ENCODE assay signal across 29 cellular contexts in the genomic region with DNA sequence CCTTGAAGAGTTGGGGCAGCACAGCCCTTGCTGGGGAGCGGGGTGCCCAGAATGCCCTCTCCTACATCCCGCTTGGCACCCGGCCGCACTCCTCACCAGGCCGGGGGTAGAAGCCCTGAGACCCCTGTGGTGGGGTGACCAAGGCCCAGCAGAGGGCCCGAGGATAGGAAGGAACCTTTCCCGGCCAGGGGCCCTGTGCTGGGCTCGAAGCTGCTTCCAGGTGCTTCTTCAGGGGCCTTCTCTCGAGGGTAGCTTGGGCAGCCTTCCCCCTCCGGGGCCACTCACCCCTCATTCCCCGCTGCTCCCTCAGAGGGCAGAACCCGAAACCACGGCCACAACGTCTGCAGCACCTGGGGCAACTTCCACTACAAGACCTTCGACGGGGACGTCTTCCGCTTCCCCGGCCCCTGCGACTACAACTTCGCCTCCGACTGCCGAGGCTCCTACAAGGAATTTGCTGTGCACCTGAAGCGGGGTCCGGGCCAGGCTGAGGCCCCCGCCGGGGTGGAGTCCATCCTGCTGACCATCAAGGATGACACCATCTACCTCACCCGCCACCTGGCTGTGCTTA. TPM values are rescaled to one million over a fixed set of nuclear protein-coding genes. Genes with fewer than 3 reads are reported as not detected.
DNase-seq lines count a peak whose midpoint lies in the region; ATAC-seq and TF ChIP-seq lines count a peak whose summit lies in the region.
"Had no signal": no experiment of that assay in that cellular context is flagged by ENCODE, and none has a peak within 500 bp of the region (broad histone marks: within the 10 kb centered on the region; RNA-seq: fewer than 3 reads in every experiment).

No MANE protein-coding gene starts in this region.

- TF ChIP-seq CTCF in heart right ventricle (IDR thresholded peaks at IDR 0.05) (no peak), dorsolateral prefrontal cortex (IDR thresholded peaks at IDR 0.05 in 54 of 56, conservative IDR thresholded peaks at IDR 0.05 in 2 of 56; ENCODE audit: low read depth in 1 of 56, partially characterized antibody in 56 of 56) (no peak), nephron progenitor cell (IDR thresholded peaks at IDR 0.05) (no peak), uterus (IDR thresholded peaks at IDR 0.05) (no peak)

- peak overlapping the region; percentile 60 for H3K27ac Mint-ChIP-seq in nephron progenitor cell
- H3K27ac Mint-ChIP-seq: activated CD8-positive, alpha-beta memory T cell treated with anti-CD3 and anti-CD28 coated beads, Interleukin-2, amount 10 ng/mL, durations not matched to agents 7 days and 5 days; stimulated activated naive B cell treated with anti-CD40 and anti-IgM and Interleukin-4, amounts not matched to agents 10 μg/mL and 1 μg/mL and 100 μg/mL, for 72 hours had no signal

- no peaks in the 10 kb centered on the region for H3K36me3 Mint-ChIP-seq in nephron progenitor cell (ENCODE audit: low read depth)
- H3K36me3 Mint-ChIP-seq: activated CD8-positive, alpha-beta memory T cell treated with anti-CD3 and anti-CD28 coated beads, Interleukin-2, amount 10 ng/mL, durations not matched to agents 7 days and 5 days; stimulated activated naive B cell treated with anti-CD40 and anti-IgM and Interleukin-4, amounts not matched to agents 10 μg/mL and 1 μg/mL and 100 μg/mL, for 72 hours had no signal

- ATAC-seq in Right ventricle myocardium superior (ENCODE audit: poor library complexity) (no peak), heart right ventricle (no peak), GM19397 (IDR thresholded peaks at IDR 0.05; ENCODE audit: unreplicated experiment) (no peak)
- ATAC-seq: activated CD8-positive, alpha-beta memory T cell treated with anti-CD3 and anti-CD28 coated beads, Interleukin-2, amount 10 ng/mL, durations not matched to agents 7 days and 5 days; Panc1; stimulated activated naive B cell treated with anti-CD40 and anti-IgM and Interleukin-4, amounts not matched to agents 10 μg/mL and 1 μg/mL and 100 μg/mL, for 72 hours had no signal

- intact Hi-C loops in Right ventricle myocardium superior (cut with DNase I), result no loop called here
- intact Hi-C loops in heart right ventricle (cut with DNase I), result no loop called here
- intact Hi-C loops in dorsolateral prefrontal cortex (cut with DNase I), result no loop called here
- intact Hi-C loops in uterus (cut with DNase I; ENCODE audit: low total_unique reads), result no loop called here

- no peaks in the 10 kb centered on the region for H3K9me3 ChIP-seq in heart right ventricle
- no peaks in the 10 kb centered on the region for H3K9me3 ChIP-seq in uterus
- H3K9me3 ChIP-seq: BLaER1 treated with 17β-estradiol and CSF1 and Interleukin-3, amounts not matched to agents 10 nM and 100 nM; Caco-2; esophagus squamous epithelium; SJCRH30 had no signal

- H3K4me1 ChIP-seq in heart right ventricle (peaks cover 4 to 27% (median 15%) of the 10 kb centered on the region in 9 donors), uterus (no peaks in the 10 kb centered on the region)
- H3K4me1 ChIP-seq: Caco-2 had no signal

- no peak overlapping the region for H3K4me3 Mint-ChIP-seq in nephron progenitor cell
- H3K4me3 Mint-ChIP-seq: activated CD8-positive, alpha-beta memory T cell treated with anti-CD3 and anti-CD28 coated beads, Interleukin-2, amount 10 ng/mL, durations not matched to agents 7 days and 5 days; stimulated activated naive B cell treated with anti-CD40 and anti-IgM and Interleukin-4, amounts not matched to agents 10 μg/mL and 1 μg/mL and 100 μg/mL, for 72 hours had no signal

- no peak for TF ChIP-seq POLR2A in uterus (IDR thresholded peaks at IDR 0.05)

- peaks cover 24% of the 10 kb centered on the region for H3K4me1 Mint-ChIP-seq in nephron progenitor cell
- H3K4me1 Mint-ChIP-seq: activated CD8-positive, alpha-beta memory T cell treated with anti-CD3 and anti-CD28 coated beads, Interleukin-2, amount 10 ng/mL, durations not matched to agents 7 days and 5 days; stimulated activated naive B cell treated with anti-CD40 and anti-IgM and Interleukin-4, amounts not matched to agents 10 μg/mL and 1 μg/mL and 100 μg/mL, for 72 hours had no signal

- H3K9me3 Mint-ChIP-seq in nephron progenitor cell, result no peaks in the 10 kb centered on the region
- H3K9me3 Mint-ChIP-seq: stimulated activated naive B cell treated with anti-CD40 and anti-IgM and Interleukin-4, amounts not matched to agents 10 μg/mL and 1 μg/mL and 100 μg/mL, for 72 hours had no signal

- H3K27ac ChIP-seq in heart right ventricle (no peak overlapping the region), dorsolateral prefrontal cortex (no peak overlapping the region), uterus (no peak overlapping the region)
- H3K27ac ChIP-seq: BLaER1 treated with 17β-estradiol and CSF1 and Interleukin-3, amounts not matched to agents 10 nM and 100 nM; brain microvascular endothelial cell; esophagus squamous epithelium; HL-60; SJCRH30 had no signal

- WGBS in heart right ventricle, 2 donors, result 90 to 91% methylated on average over 28 of the region's 28 CpGs

- H3K4me3 ChIP-seq in heart right ventricle (no peak overlapping the region), dorsolateral prefrontal cortex (no peak overlapping the region), uterus (no peak overlapping the region)
- H3K4me3 ChIP-seq: BLaER1 treated with 17β-estradiol and CSF1 and Interleukin-3, amounts not matched to agents 10 nM and 100 nM; esophagus squamous epithelium; lung; SJCRH30 had no signal

- peak; percentile 21 for DNase-seq in Right ventricle myocardium superior
- no peak for DNase-seq in heart right ventricle
- peak in 6 of 10 donors; percentile 17 to 39 (median 30) for DNase-seq in dorsolateral prefrontal cortex
- DNase-seq in nephron progenitor cell, result no peak
- peak; percentile 9 to 13 for DNase-seq in uterus
- no peak for DNase-seq in amniotic stem cell (lab: John Stamatoyannopoulos, UW)
- DNase-seq: activated CD4-positive, alpha-beta T cell treated with anti-CD3 and anti-CD28 coated beads for 4 hours; activated CD8-positive, alpha-beta memory T cell treated with anti-CD3 and anti-CD28 coated beads, Interleukin-2, amount 10 ng/mL, durations not matched to agents 7 days and 5 days; brain microvascular endothelial cell; DMS79; esophagus squamous epithelium; hippocampal formation; NCI-H187 treated with DMSO at 0.1 percent for 48 hours; NCI-H526; nucleus accumbens; SJCRH30; stimulated activated CD4-positive, alpha-beta T cell treated with anti-CD3 and anti-CD28 coated beads, Interleukin-12 subunit alpha, Interleukin-12 subunit beta, amount 100 ng/mL, for 4 hours; stimulated activated CD4-positive, alpha-beta T cell treated with anti-CD3 and anti-CD28 coated beads, Interleukin-4, amount 100 ng/mL, for 24 hours; stimulated activated naive B cell treated with anti-CD40 and anti-IgM and Interleukin-4, amounts not matched to agents 10 μg/mL and 1 μg/mL and 100 μg/mL, for 72 hours had no signal

- H3K27me3 Mint-ChIP-seq in nephron progenitor cell (ENCODE audit: low read depth, poor library complexity), result no peaks in the 10 kb centered on the region
- H3K27me3 Mint-ChIP-seq: activated CD8-positive, alpha-beta memory T cell treated with anti-CD3 and anti-CD28 coated beads, Interleukin-2, amount 10 ng/mL, durations not matched to agents 7 days and 5 days had no signal

- H3K36me3 ChIP-seq in heart right ventricle (no peaks in the 10 kb centered on the region), uterus (no peaks in the 10 kb centered on the region)
- H3K36me3 ChIP-seq: BLaER1 treated with 17β-estradiol and CSF1 and Interleukin-3, amounts not matched to agents 10 nM and 100 nM; brain microvascular endothelial cell; esophagus squamous epithelium; SJCRH30 had no signal

- peaks cover 0 to 25% (median 0%) of the 10 kb centered on the region in 7 donors for H3K27me3 ChIP-seq in heart right ventricle
- H3K27me3 ChIP-seq in dorsolateral prefrontal cortex, result peaks cover 0 to 7% (median 0%) of the 10 kb centered on the region in 45 donors
- H3K27me3 ChIP-seq in uterus, result no peaks in the 10 kb centered on the region
- H3K27me3 ChIP-seq: BLaER1 treated with 17β-estradiol and CSF1 and Interleukin-3, amounts not matched to agents 10 nM and 100 nM; brain microvascular endothelial cell; SJCRH30 had no signal

RNA-seq across cellular contexts. Expression of a gene that starts 0.8 kb away (rescaled TPM):
- total RNA-seq in Right ventricle myocardium superior (not detected), heart right ventricle (under 1 TPM in 1 of 10 donors, not detected in 9; 0.03 TPM), dorsolateral prefrontal cortex (under 1 TPM in 1 of 120 experiments, not detected in 119; 0.07 TPM), uterus (1 to 10 TPM in 1 of 4 donors, under 1 TPM in 2, not detected in 1; 0.06 to 1.8 (median 0.26) TPM)
- polyA plus RNA-seq in heart right ventricle, result not detected
- total RNA-seq: activated CD8-positive, alpha-beta memory T cell treated with anti-CD3 and anti-CD28 coated beads, Interleukin-2, amount 10 ng/mL, durations not matched to agents 7 days and 5 days; frontal cortex; LHCN-M2; temporal lobe had no signal
- polyA plus RNA-seq: AG04450 had no signal

RNA-seq across cellular contexts. Expression of a gene that starts 38.9 kb away (rescaled TPM):
- total RNA-seq in Right ventricle myocardium superior, result not detected
- total RNA-seq in heart right ventricle, result not detected
- polyA plus RNA-seq in heart right ventricle, result under 1 TPM; 0.01 to 0.07 TPM
- not detected for total RNA-seq in dorsolateral prefrontal cortex
- total RNA-seq in uterus, result 1 to 10 TPM in 1 of 4 donors, under 1 TPM in 1, not detected in 2; 0.43 to 3.5 TPM
- total RNA-seq: activated CD8-positive, alpha-beta memory T cell treated with anti-CD3 and anti-CD28 coated beads, Interleukin-2, amount 10 ng/mL, durations not matched to agents 7 days and 5 days; Caco-2; frontal cortex; LHCN-M2; SJCRH30 had no signal
- polyA plus RNA-seq: AG04450 had no signal

Comparison
In these comparisons a context has a peak if more than half of its experiments do, and no peak if none do; other contexts are left out.
1. DNase-seq: peak in Right ventricle myocardium superior (single experiment), dorsolateral prefrontal cortex (6 of 10) and uterus (2 of 2); none in heart right ventricle (0 of 2), nephron progenitor cell (single experiment) and amniotic stem cell (single experiment).